ENCODE assay signal across 19 cellular contexts in the genomic region with DNA sequence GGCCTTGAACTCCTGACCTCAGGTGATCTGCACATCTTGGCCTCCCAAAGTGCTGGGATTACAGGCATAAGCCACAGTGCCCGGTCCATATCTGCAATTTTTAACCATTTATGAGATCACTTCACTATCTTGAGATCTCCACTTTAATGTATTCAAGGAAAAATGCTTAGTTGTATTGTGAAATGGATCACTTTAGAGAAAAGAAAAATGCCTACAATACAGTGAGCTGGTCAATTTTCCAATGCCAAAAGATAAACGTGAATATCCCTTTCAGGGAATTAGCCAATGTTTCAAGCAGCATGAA.
DNase-seq lines count a peak whose midpoint lies in the region; ATAC-seq, FAIRE-seq and TF ChIP-seq lines count a peak whose summit lies in the region.
"Had no signal": no experiment of that assay in that cellular context is flagged by ENCODE, and none has a peak within 500 bp of the region (broad histone marks: within the 10 kb centered on the region; RNA-seq: fewer than 3 reads in every experiment).

No MANE protein-coding gene starts in this region.

- TF ChIP-seq RAD21 in HepG2 (CRISPR knock-in tag; IDR thresholded peaks at IDR 0.05) (no peak), K562 (CRISPR knock-in tag; conservative IDR thresholded peaks at IDR 0.05 in 1 of 2, IDR thresholded peaks at IDR 0.05 in 1 of 2) (no peak)

- no peaks in the 10 kb centered on the region for H3K9me3 Mint-ChIP-seq in stimulated activated memory B cell treated with anti-CD40 and anti-IgM and Interleukin-4, amounts not matched to agents 10 μg/mL and 1 μg/mL and 100 μg/mL, for 72 hours
- H3K9me3 Mint-ChIP-seq: CD4-positive, alpha-beta memory T cell; HFFc6 had no signal

- TF ChIP-seq CTCF in HepG2 (CRISPR knock-in tag; IDR thresholded peaks at IDR 0.05) (no peak), right lobe of liver (IDR thresholded peaks at IDR 0.05) (no peak), K562 (IDR thresholded peaks at IDR 0.05 in 2 of 3, conservative IDR thresholded peaks at IDR 0.05 in 1 of 3; ENCODE audit: insufficient read depth in 2 of 3, low read depth in 1 of 3, low read length in 3 of 3) (no peak), sigmoid colon (IDR thresholded peaks at IDR 0.05) (no peak)

- TF ChIP-seq POLR2A in HepG2 (IDR thresholded peaks at IDR 0.05; ENCODE audit: insufficient read depth in 1 of 2, low read depth in 2 of 2, low read length in 2 of 2) (no peak), right lobe of liver (IDR thresholded peaks at IDR 0.05) (no peak), K562 (conservative IDR thresholded peaks at IDR 0.05) (no peak), sigmoid colon (IDR thresholded peaks at IDR 0.05) (no peak)

- H4K20me1 ChIP-seq in HepG2 (ENCODE audit: insufficient read depth, low read length) (no peaks in the 10 kb centered on the region), K562 (replicated peaks; ENCODE audit: control insufficient read depth, insufficient read depth, low read length) (no peaks in the 10 kb centered on the region)
- H4K20me1 ChIP-seq: BLaER1 had no signal

- no peak overlapping the region for H2AFZ ChIP-seq in HepG2 (ENCODE audit: low read length)
- no peak overlapping the region for H2AFZ ChIP-seq in K562 (ENCODE audit: low read depth, low read length)

- H3K4me3 Mint-ChIP-seq in stimulated activated memory B cell treated with anti-CD40 and anti-IgM and Interleukin-4, amounts not matched to agents 10 μg/mL and 1 μg/mL and 100 μg/mL, for 72 hours = no peak overlapping the region
- H3K4me3 Mint-ChIP-seq: CD14-positive monocyte; CD4-positive, alpha-beta memory T cell; HFFc6 had no signal

- no peak for ATAC-seq in HepG2
- no peak for ATAC-seq in right lobe of liver
- ATAC-seq in K562 = no peak
- ATAC-seq in stimulated activated memory B cell treated with anti-CD40 and anti-IgM and Interleukin-4, amounts not matched to agents 10 μg/mL and 1 μg/mL and 100 μg/mL, for 72 hours = no peak
- ATAC-seq in GM18867 (IDR thresholded peaks at IDR 0.05; ENCODE audit: unreplicated experiment) = no peak
- ATAC-seq: HCT116 had no signal

- no peaks in the 10 kb centered on the region for H3K36me3 Mint-ChIP-seq in stimulated activated memory B cell treated with anti-CD40 and anti-IgM and Interleukin-4, amounts not matched to agents 10 μg/mL and 1 μg/mL and 100 μg/mL, for 72 hours
- H3K36me3 Mint-ChIP-seq: CD14-positive monocyte; CD4-positive, alpha-beta memory T cell had no signal

- H3K9me3 ChIP-seq in HepG2 (ENCODE audit: low read length) (no peaks in the 10 kb centered on the region), right lobe of liver (no peaks in the 10 kb centered on the region), K562 (replicated peaks; ENCODE audit: control insufficient read depth, insufficient read depth, low read depth, low read length) (no peaks in the 10 kb centered on the region), sigmoid colon (no peaks in the 10 kb centered on the region)
- H3K9me3 ChIP-seq: BLaER1 had no signal

- no TSS peak for BruUV-seq in HepG2 (replicated peaks; lab: Mats Ljungman, UMichigan)
- BruUV-seq in K562 (replicated peaks; lab: Mats Ljungman, UMichigan) = no TSS peak

- H3K9ac ChIP-seq in HepG2 (ENCODE audit: insufficient read depth, low read depth, low read length) (no peak overlapping the region), K562 (ENCODE audit: insufficient read depth in 1 of 2, low read depth in 2 of 2, low read length in 2 of 2) (no peak overlapping the region)
- H3K9ac ChIP-seq: BLaER1 had no signal

- no peaks in the 10 kb centered on the region for H3K9me1 ChIP-seq in K562 (ENCODE audit: control insufficient read depth, insufficient read depth, low read length)

- FAIRE-seq in HepG2 (lab: Jason Lieb, UNC) = no peak
- no peak for FAIRE-seq in K562 (lab: Jason Lieb, UNC)
- FAIRE-seq: G401.6, GM12892, GM18507 had no signal

- CTCF ChIA-PET in HepG2 (lab: Yijun Ruan, JAX; ENCODE audit: low intra/inter-chr PET ratio, low total read pairs) = interaction anchor here (2.1 kb wide), 1 partner anchor 97 kb away, joined by 11 read pairs; no protein-coding TSS in a partner anchor
- CTCF ChIA-PET in K562 (lab: Yijun Ruan, JAX; ENCODE audit: low intra/inter-chr PET ratio) = no interaction called here

- H3K4me2 ChIP-seq in HepG2 (ENCODE audit: low read depth, low read length) = no peak overlapping the region; the same call in 1 of the 2 replicates
- H3K4me2 ChIP-seq in K562 (ENCODE audit: insufficient read depth, low read length) = no peak overlapping the region
- H3K4me2 ChIP-seq: BLaER1 had no signal

- H3K4me1 ChIP-seq in HepG2 (ENCODE audit: insufficient read depth, low read length) = peaks cover 53% of the 10 kb centered on the region
- H3K4me1 ChIP-seq in right lobe of liver = peaks cover 0 to 30% (median 8%) of the 10 kb centered on the region in 4 donors
- H3K4me1 ChIP-seq in K562 (replicated peaks in 1 of 2; ENCODE audit: control insufficient read depth in 2 of 2, insufficient read depth in 2 of 2, low read length in 2 of 2) = peaks cover 8 to 24% of the 10 kb centered on the region in 2 experiments
- peaks cover 0 to 15% (median 10%) of the 10 kb centered on the region in 4 donors for H3K4me1 ChIP-seq in sigmoid colon

- H3K4me3 ChIP-seq in HepG2 (replicated peaks in 1 of 3; ENCODE audit: insufficient read depth in 1 of 3, low read depth in 2 of 3, low read length in 3 of 3) (no peak overlapping the region; a peak in 1 of 6 replicates), right lobe of liver (no peak overlapping the region), K562 (no peak overlapping the region), sigmoid colon (no peak overlapping the region)
- H3K4me3 ChIP-seq: BLaER1 had no signal

- DNase-seq in HepG2 (ENCODE audit: low spot score) = no peak
- DNase-seq in right lobe of liver = no peak
- no peak for DNase-seq in K562 (ENCODE audit: extremely low read depth in 1 of 4, low spot score in 3 of 4)
- no peak for DNase-seq in sigmoid colon
- DNase-seq in KG1 (lab: John Stamatoyannopoulos, UW) = no peak
- DNase-seq: 8988T; Calu3; CD4-positive, alpha-beta memory T cell; GOT3; H7; HFFc6 had no signal

- H3K36me3 ChIP-seq in HepG2 (replicated peaks in 1 of 2; ENCODE audit: control insufficient read depth in 1 of 2, insufficient read depth in 2 of 2, low read length in 2 of 2) (no peaks in the 10 kb centered on the region), right lobe of liver (no peaks in the 10 kb centered on the region), K562 (ENCODE audit: control insufficient read depth, insufficient read depth, low read length) (no peaks in the 10 kb centered on the region), sigmoid colon (no peaks in the 10 kb centered on the region)
- H3K36me3 ChIP-seq: BLaER1 had no signal

- no peaks in the 10 kb centered on the region for H3K27me3 Mint-ChIP-seq in stimulated activated memory B cell treated with anti-CD40 and anti-IgM and Interleukin-4, amounts not matched to agents 10 μg/mL and 1 μg/mL and 100 μg/mL, for 72 hours
- H3K27me3 Mint-ChIP-seq: CD4-positive, alpha-beta memory T cell had no signal

- in situ Hi-C loops in HepG2 (cut with HindIII; ENCODE audit: extremely low pct_ligation_motif_present, low pct_unique_long_range_greater_than_20kb) (no loop called here), K562 (cut with MboI) (no loop called here)

- TF ChIP-seq EP300 in HepG2 (IDR thresholded peaks at IDR 0.05; ENCODE audit: low read depth in 2 of 2, low read length in 2 of 2) (no peak), HepG2 (CRISPR knock-in tag; IDR thresholded peaks at IDR 0.05; ENCODE audit: borderline replicate concordance) (no peak), K562 (IDR thresholded peaks at IDR 0.05; ENCODE audit: low read length) (no peak), sigmoid colon (IDR thresholded peaks at IDR 0.05) (no peak)

- intact Hi-C loops in HepG2 (cut with micrococcal nuclease; ENCODE audit: unreplicated experiment) = loop anchor here (5.0 kb wide), 1 partner anchor 111 kb away; no protein-coding TSS in a partner anchor
- intact Hi-C loops in right lobe of liver (cut with DNase I) = no loop called here
- intact Hi-C loops in K562 (cut with micrococcal nuclease) = no loop called here
- intact Hi-C loops in sigmoid colon (cut with DNase I) = no loop called here

- H3K4me1 Mint-ChIP-seq in stimulated activated memory B cell treated with anti-CD40 and anti-IgM and Interleukin-4, amounts not matched to agents 10 μg/mL and 1 μg/mL and 100 μg/mL, for 72 hours = peaks cover 16% of the 10 kb centered on the region

- peak overlapping the region; percentile 90 for H3K27ac ChIP-seq in HepG2 (ENCODE audit: extremely low read length, insufficient read depth, low read length)
- H3K27ac ChIP-seq in right lobe of liver = peak overlapping the region in 1 of 3 donors; percentile 92
- H3K27ac ChIP-seq in K562 (ENCODE audit: extremely low read depth, low read depth, low read length) = no peak overlapping the region
- no peak overlapping the region for H3K27ac ChIP-seq in sigmoid colon
- H3K27ac ChIP-seq: BLaER1 had no signal

- peak overlapping the region; percentile 40 for H3K27ac Mint-ChIP-seq in stimulated activated memory B cell treated with anti-CD40 and anti-IgM and Interleukin-4, amounts not matched to agents 10 μg/mL and 1 μg/mL and 100 μg/mL, for 72 hours
- H3K27ac Mint-ChIP-seq: HFFc6 had no signal

- WGBS in HepG2 (ENCODE audit: low lambda C conversion rate) = 49% methylated on average over 2 of the region's 2 CpGs
- WGBS in right lobe of liver (ENCODE audit: insufficient coverage, low coverage, low lambda C conversion rate, missing lambda C conversion rate) = 19% methylated on average over 2 of the region's 2 CpGs
- WGBS in K562 (ENCODE audit: insufficient coverage, low coverage, missing lambda C conversion rate) = 44% methylated on average over 2 of the region's 2 CpGs
- 83 to 91% methylated on average over 2 of the region's 2 CpGs for WGBS in sigmoid colon, 2 donors

- H3K27me3 ChIP-seq in HepG2 (ENCODE audit: control insufficient read depth in 1 of 2, insufficient read depth in 2 of 2, low read length in 2 of 2) (no peaks in the 10 kb centered on the region), right lobe of liver (no peaks in the 10 kb centered on the region), K562 (ENCODE audit: control insufficient read depth in 2 of 2, insufficient read depth in 2 of 2, low read length in 2 of 2) (no peaks in the 10 kb centered on the region), sigmoid colon (no peaks in the 10 kb centered on the region)
- H3K27me3 ChIP-seq: BLaER1 had no signal

- POLR2A ChIA-PET in HepG2 (lab: Yijun Ruan, JAX) (interaction anchor here (1.1 to 4.4 kb wide), 18 partner anchors 10 to 263 kb away, joined by 3 to 51 read pairs (median 10); a partner anchor contains a TSS), K562 (lab: Yijun Ruan, JAX) (no interaction called here)

- H3K79me2 ChIP-seq in HepG2 (ENCODE audit: insufficient read depth, low read length) = no peaks in the 10 kb centered on the region
- no peaks in the 10 kb centered on the region for H3K79me2 ChIP-seq in K562 (ENCODE audit: control insufficient read depth, insufficient read depth, low read length)

TF ChIP-seq in HepG2, 621 proteins besides CTCF, POLR2A, EP300 and RAD21 (continues in another document):
- 0 out of 2 replicates have a peak, but pooled peaks have one; percentile 21 for TF ChIP-seq ELF4 (CRISPR knock-in tag; IDR thresholded peaks at IDR 0.05; ENCODE audit: borderline replicate concordance)
